10 cellular contexts compared by ENCODE assay signal in the genomic region with DNA sequence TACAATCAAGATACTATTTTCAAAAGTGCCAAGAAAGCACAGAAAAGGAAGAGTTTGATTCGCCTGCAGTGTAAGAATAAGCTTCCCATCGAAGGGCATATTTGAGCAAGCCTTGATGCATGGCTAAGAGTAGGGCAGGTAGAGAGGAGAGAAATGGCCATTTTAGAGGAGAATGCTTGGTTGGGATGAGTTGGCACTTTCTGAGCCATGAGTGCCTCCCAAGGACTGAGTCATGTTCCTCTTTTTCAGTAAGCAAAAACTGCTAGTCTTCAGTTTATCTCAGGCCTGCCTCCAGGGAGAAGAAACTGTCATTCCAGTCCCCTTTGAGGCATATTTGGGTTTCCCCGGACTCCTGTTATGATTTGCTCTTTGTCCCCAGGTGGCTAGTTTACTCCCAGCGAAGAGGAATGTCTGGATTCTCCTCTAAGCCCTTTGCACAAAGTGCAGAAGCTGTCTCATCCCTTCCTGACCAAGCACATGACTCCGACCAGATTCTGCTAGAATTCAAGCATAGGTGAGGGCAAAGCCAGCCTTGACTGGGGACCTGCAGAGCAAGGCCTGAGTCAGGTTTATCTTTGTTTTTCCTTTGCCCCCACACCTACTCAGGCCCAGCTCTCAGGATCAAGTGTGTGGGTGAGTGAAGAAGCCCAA.
DNase-seq lines count a peak whose midpoint lies in the region; ATAC-seq and TF ChIP-seq lines count a peak whose summit lies in the region.
"Had no signal": no experiment of that assay in that cellular context is flagged by ENCODE, and none has a peak within 500 bp of the region (broad histone marks: within the 10 kb centered on the region; RNA-seq: fewer than 3 reads in every experiment).

No MANE protein-coding gene starts in this region.

- H3K27ac ChIP-seq in tibial artery (peak overlapping the region; percentile 25 to 52), sigmoid colon (no peak overlapping the region)
- H3K27ac ChIP-seq: C4-2B had no signal

- H3K27me3 Mint-ChIP-seq in activated T-cell treated with anti-CD3 and anti-CD28 coated beads, Interleukin-2, amount 50 U/mL, for 24 hours: peaks cover 5% of the 10 kb centered on the region
- H3K27me3 Mint-ChIP-seq in activated T-cell treated with anti-CD3 and anti-CD28 coated beads, Interleukin-2, amount 50 U/mL, for 4 hours (ENCODE audit: low read depth): peaks cover 9% of the 10 kb centered on the region
- no peaks in the 10 kb centered on the region for H3K27me3 Mint-ChIP-seq in chondrocyte (ENCODE audit: low read depth)

- H3K36me3 ChIP-seq in tibial artery (no peaks in the 10 kb centered on the region), sigmoid colon (no peaks in the 10 kb centered on the region)

- H3K36me3 Mint-ChIP-seq in activated T-cell treated with anti-CD3 and anti-CD28 coated beads, Interleukin-2, amount 50 U/mL, for 24 hours (ENCODE audit: low read depth): no peaks in the 10 kb centered on the region
- H3K36me3 Mint-ChIP-seq in activated T-cell treated with anti-CD3 and anti-CD28 coated beads, Interleukin-2, amount 50 U/mL, for 4 hours (ENCODE audit: insufficient read depth): no peaks in the 10 kb centered on the region
- no peaks in the 10 kb centered on the region for H3K36me3 Mint-ChIP-seq in chondrocyte (ENCODE audit: low read depth)

- H3K4me3 Mint-ChIP-seq in activated T-cell treated with anti-CD3 and anti-CD28 coated beads, Interleukin-2, amount 50 U/mL, for 24 hours: no peak overlapping the region
- no peak overlapping the region for H3K4me3 Mint-ChIP-seq in activated T-cell treated with anti-CD3 and anti-CD28 coated beads, Interleukin-2, amount 50 U/mL, for 4 hours
- H3K4me3 Mint-ChIP-seq in chondrocyte (ENCODE audit: unreplicated experiment): no peak overlapping the region

- TF ChIP-seq CTCF in chondrocyte (IDR thresholded peaks at IDR 0.05): no peak
- TF ChIP-seq CTCF in tibial artery (IDR thresholded peaks at IDR 0.05): no peak
- no peak for TF ChIP-seq CTCF in sigmoid colon (IDR thresholded peaks at IDR 0.05)

- H3K4me3 ChIP-seq in tibial artery (no peak overlapping the region), sigmoid colon (no peak overlapping the region)

- intact Hi-C loops in tibial artery (cut with DNase I; ENCODE audit: low total_unique reads) (no loop called here), sigmoid colon (cut with DNase I) (no loop called here)

- H3K27ac Mint-ChIP-seq in activated T-cell treated with anti-CD3 and anti-CD28 coated beads, Interleukin-2, amount 50 U/mL, for 24 hours: peak overlapping the region; percentile 28
- peak overlapping the region; percentile 90 for H3K27ac Mint-ChIP-seq in chondrocyte (ENCODE audit: unreplicated experiment)

- no peak for TF ChIP-seq EP300 in sigmoid colon (IDR thresholded peaks at IDR 0.05)

- ATAC-seq in activated T-cell treated with anti-CD3 and anti-CD28 coated beads, Interleukin-2, amount 50 U/mL, for 4 hours: no peak
- ATAC-seq in HG03558 (IDR thresholded peaks at IDR 0.05; ENCODE audit: extremely low read depth, unreplicated experiment): peak; percentile 55
- ATAC-seq in HG03521 (IDR thresholded peaks at IDR 0.05; ENCODE audit: unreplicated experiment): no peak

- WGBS in sigmoid colon, 2 donors: 73 to 78% methylated on average over 5 of the region's 5 CpGs

- no peaks in the 10 kb centered on the region for H3K9me3 Mint-ChIP-seq in activated T-cell treated with anti-CD3 and anti-CD28 coated beads, Interleukin-2, amount 50 U/mL, for 24 hours
- no peaks in the 10 kb centered on the region for H3K9me3 Mint-ChIP-seq in activated T-cell treated with anti-CD3 and anti-CD28 coated beads, Interleukin-2, amount 50 U/mL, for 4 hours
- no peaks in the 10 kb centered on the region for H3K9me3 Mint-ChIP-seq in chondrocyte (ENCODE audit: low read depth)

- peaks cover 4% of the 10 kb centered on the region for H3K4me1 Mint-ChIP-seq in activated T-cell treated with anti-CD3 and anti-CD28 coated beads, Interleukin-2, amount 50 U/mL, for 24 hours (ENCODE audit: low read depth)
- no peaks in the 10 kb centered on the region for H3K4me1 Mint-ChIP-seq in activated T-cell treated with anti-CD3 and anti-CD28 coated beads, Interleukin-2, amount 50 U/mL, for 4 hours (ENCODE audit: low read depth)
- H3K4me1 Mint-ChIP-seq in chondrocyte (ENCODE audit: low read depth): peaks cover 35% of the 10 kb centered on the region

- no peaks in the 10 kb centered on the region for H3K9me3 ChIP-seq in tibial artery
- H3K9me3 ChIP-seq in sigmoid colon: no peaks in the 10 kb centered on the region

- no peak for TF ChIP-seq POLR2A in sigmoid colon (IDR thresholded peaks at IDR 0.05)

- peaks cover 0 to 19% (median 9%) of the 10 kb centered on the region in 4 donors for H3K4me1 ChIP-seq in tibial artery
- peaks cover 0 to 13% (median 3%) of the 10 kb centered on the region in 4 donors for H3K4me1 ChIP-seq in sigmoid colon

- no peaks in the 10 kb centered on the region for H3K27me3 ChIP-seq in tibial artery
- H3K27me3 ChIP-seq in sigmoid colon: no peaks in the 10 kb centered on the region

- DNase-seq in activated T-cell treated with anti-CD3 and anti-CD28 coated beads, Interleukin-2, amount 50 U/mL, for 24 hours: no peak
- DNase-seq in activated T-cell treated with anti-CD3 and anti-CD28 coated beads, Interleukin-2, amount 50 U/mL, for 4 hours: no peak
- DNase-seq in chondrocyte (ENCODE audit: low spot score): no peak
- DNase-seq in tibial artery: no peak
- DNase-seq in sigmoid colon: no peak
- no peak for DNase-seq in DMS153 treated with DMSO at 0.1 percent for 48 hours (lab: John Stamatoyannopoulos, UW; ENCODE audit: unreplicated experiment)
- DNase-seq: SHP77 treated with DMSO at 0.1 percent for 48 hours had no signal

Comparison
In these comparisons a context has a peak if more than half of its experiments do, and no peak if none do; other contexts are left out.
1. H3K27ac ChIP-seq: peak in tibial artery (2 of 2); none in sigmoid colon (0 of 4).